In genomic region chr12:52258335-52258901, GRCh38 we compare ENCODE assay signal across 13 cellular contexts. TPM values are rescaled to one million over a fixed set of nuclear protein-coding genes. Genes with fewer than 3 reads are reported as not detected.
A peak's percentile ranks its signal among the peaks of the same experiment; 100 is the strongest.
DNase-seq lines count a peak whose midpoint lies in the region; ATAC-seq and TF ChIP-seq lines count a peak whose summit lies in the region.
"Had no signal": no experiment of that assay in that cellular context is flagged by ENCODE, and none has a peak within 500 bp of the region (broad histone marks: within the 10 kb centered on the region; RNA-seq: fewer than 3 reads in every experiment).

No MANE protein-coding gene starts in this region.

- H3K27ac ChIP-seq in mesodermal cell (ENCODE audit: low read depth, low read length, severe bottlenecking): no peak overlapping the region

- H3K4me1 ChIP-seq in mesodermal cell (ENCODE audit: control insufficient read depth, insufficient read depth, low read length, poor library complexity, severe bottlenecking): no peaks in the 10 kb centered on the region

- intact Hi-C loops in left cardiac atrium (cut with DNase I): no loop called here
- intact Hi-C loops in Right ventricle myocardium inferior (cut with DNase I): no loop called here

- no peak overlapping the region for H3K4me3 ChIP-seq in fibroblast of mammary gland (ENCODE audit: control insufficient read depth, low read depth, low read length)
- H3K4me3 ChIP-seq in mesodermal cell (ENCODE audit: extremely low read depth, insufficient read depth, low read length, poor library complexity, severe bottlenecking): peak overlapping the region; percentile 11

- DNase-seq in left cardiac atrium: peak; percentile 45
- DNase-seq in Right ventricle myocardium inferior (ENCODE audit: missing footprints): no peak
- DNase-seq in fibroblast of mammary gland (ENCODE audit: low read depth): peak; percentile 16
- DNase-seq in NCI-H146 (lab: John Stamatoyannopoulos, UW): no peak
- no peak for DNase-seq in SIG-M5 treated with dmso at 0.1 percent for 504 hours (lab: John Stamatoyannopoulos, UW; ENCODE audit: unreplicated experiment)
- DNase-seq: GOT3, Kasumi-1, NCI-H2227 treated with DMSO at 0.1 percent for 48 hours had no signal

- ATAC-seq in left cardiac atrium (peak; percentile 34 to 61), Right ventricle myocardium inferior (no peak), GM18858 (IDR thresholded peaks at IDR 0.05; ENCODE audit: unreplicated experiment) (no peak), HG03280 (IDR thresholded peaks at IDR 0.05; ENCODE audit: unreplicated experiment) (no peak)
- ATAC-seq: activated CD4-positive, CD25-positive, alpha-beta regulatory T cell treated with anti-CD3 and anti-CD28 coated beads, Interleukin-2, amount 50 U/mL, for 24 hours had no signal

- no peaks in the 10 kb centered on the region for H3K9me3 ChIP-seq in mesodermal cell (ENCODE audit: control insufficient read depth, low read length)

- no peaks in the 10 kb centered on the region for H3K36me3 ChIP-seq in mesodermal cell (ENCODE audit: control insufficient read depth, insufficient read depth, low read length)

- TF ChIP-seq CTCF in fibroblast of mammary gland (conservative IDR thresholded peaks at IDR 0.05; ENCODE audit: control insufficient read depth, insufficient read depth, low read depth, low read length): no peak

- WGBS in mesodermal cell (ENCODE audit: insufficient coverage in 2 of 2), 2 experiments: 9% methylated on average over 64 to 67 of the region's 72 CpGs

RNA-seq across cellular contexts. Expression of gene KRT86, which starts 16.0 kb away (rescaled TPM):
- total RNA-seq in left cardiac atrium (not detected), Right ventricle myocardium inferior (not detected)
- polyA plus RNA-seq in mesodermal cell (2013, experiment 1 of 2): not detected
- polyA plus RNA-seq in mesodermal cell (2013, experiment 2 of 2): not detected

RNA-seq across cellular contexts. Expression of gene KRT7, which starts 25.4 kb away (rescaled TPM):
- total RNA-seq in left cardiac atrium: 10 to 100 TPM in 1 of 2 donors, 1 to 10 TPM in 1; 1.0 to 34.3 TPM
- not detected for total RNA-seq in Right ventricle myocardium inferior
- 3.2 TPM for polyA plus RNA-seq in mesodermal cell (2013, experiment 1 of 2)
- 1.4 TPM for polyA plus RNA-seq in mesodermal cell (2013, experiment 2 of 2)

RNA-seq across cellular contexts. Expression of gene KRT81, which starts 32.9 kb away (rescaled TPM):
- total RNA-seq in left cardiac atrium (not detected), Right ventricle myocardium inferior (not detected)
- polyA plus RNA-seq in mesodermal cell (2013, experiment 1 of 2): not detected
- not detected for polyA plus RNA-seq in mesodermal cell (2013, experiment 2 of 2)
- total RNA-seq: activated T-helper 2 cell treated with anti-CD3 and anti-CD28 coated beads, Interferon-gamma antibody, Interleukin-2, Interleukin-4, amounts not matched to agents 10 μg/mL and 5 μg/mL and 100 μg/mL, durations not matched to agents 14 hours and 24 hours and 36 hours had no signal

Comparison
In these comparisons a context has a peak if more than half of its experiments do, and no peak if none do; other contexts are left out.
1. ATAC-seq: peak in left cardiac atrium (2 of 2); none in Right ventricle myocardium inferior (single experiment), GM18858 (single experiment) and HG03280 (single experiment).
2. DNase-seq: peak in left cardiac atrium (single experiment) and fibroblast of mammary gland (single experiment); none in Right ventricle myocardium inferior (single experiment), NCI-H146 (single experiment) and SIG-M5 treated with dmso at 0.1 percent for 504 hours (single experiment).